ENCODE assay signal across 21 cellular contexts in genomic region chr2:241350878-241351639, GRCh38. TPM values are rescaled to one million over a fixed set of nuclear protein-coding genes. Genes with fewer than 3 reads are reported as not detected.
A peak's percentile ranks its signal among the peaks of the same experiment; 100 is the strongest.
DNase-seq lines count a peak whose midpoint lies in the region; ATAC-seq, FAIRE-seq and TF ChIP-seq lines count a peak whose summit lies in the region.
"Had no signal": no experiment of that assay in that cellular context is flagged by ENCODE, and none has a peak within 500 bp of the region (broad histone marks: within the 10 kb centered on the region; RNA-seq: fewer than 3 reads in every experiment).

No MANE protein-coding gene starts in this region.

- no peaks in the 10 kb centered on the region for H3K79me2 ChIP-seq in K562 (ENCODE audit: control insufficient read depth, insufficient read depth, low read length)

- 87% methylated on average over 9 of the region's 9 CpGs for WGBS in K562 (ENCODE audit: insufficient coverage, low coverage, missing lambda C conversion rate)
- WGBS in right lobe of liver (ENCODE audit: insufficient coverage, low coverage, low lambda C conversion rate, missing lambda C conversion rate), result 41% methylated on average over 7 of the region's 9 CpGs
- WGBS in stomach, 5 donors, result 38 to 64% (median 51%) methylated on average over 9 of the region's 9 CpGs

- H3K4me3 ChIP-seq in K562, result no peak overlapping the region
- H3K4me3 ChIP-seq in right lobe of liver, result peak overlapping the region in 1 of 3 donors; percentile 11
- H3K4me3 ChIP-seq in stomach, result no peak overlapping the region
- H3K4me3 ChIP-seq: breast epithelium had no signal

- no TSS peak for BruUV-seq in K562 (replicated peaks; lab: Mats Ljungman, UMichigan)

- H3K9me3 ChIP-seq in K562 (replicated peaks; ENCODE audit: control insufficient read depth, insufficient read depth, low read depth, low read length), result no peaks in the 10 kb centered on the region
- no peaks in the 10 kb centered on the region for H3K9me3 ChIP-seq in right lobe of liver
- no peaks in the 10 kb centered on the region for H3K9me3 ChIP-seq in stomach
- H3K9me3 ChIP-seq: breast epithelium had no signal

- TF ChIP-seq POLR2A in K562 (conservative IDR thresholded peaks at IDR 0.05) (0 out of 2 replicates have a peak, but pooled peaks have one; percentile 24), right lobe of liver (IDR thresholded peaks at IDR 0.05) (no peak), stomach (IDR thresholded peaks at IDR 0.05) (no peak)

- no peak overlapping the region for H3K4me3 Mint-ChIP-seq in activated CD8-positive, alpha-beta memory T cell treated with anti-CD3 and anti-CD28 coated beads, Interleukin-2, amount 10 ng/mL, durations not matched to agents 7 days and 5 days
- H3K4me3 Mint-ChIP-seq: T-helper 2 cell treated with Interferon-gamma antibody and Interleukin-4, amounts not matched to agents 5 μg/mL and 100 μg/mL, for 36 hours had no signal

- H2AFZ ChIP-seq in K562 (ENCODE audit: low read depth, low read length), result no peak overlapping the region

- in situ Hi-C loops in K562 (cut with MboI), result no loop called here

- H3K9me1 ChIP-seq in K562 (ENCODE audit: control insufficient read depth, insufficient read depth, low read length), result no peaks in the 10 kb centered on the region

- CTCF ChIA-PET in activated CD8-positive, alpha-beta memory T cell treated with anti-CD3 and anti-CD28 coated beads, Interleukin-2, amount 10 ng/mL, durations not matched to agents 7 days and 5 days (lab: Charles Lee), result no interaction called here
- CTCF ChIA-PET in K562 (lab: Yijun Ruan, JAX; ENCODE audit: low intra/inter-chr PET ratio), result no interaction called here

- TF ChIP-seq RAD21 in K562 (CRISPR knock-in tag; conservative IDR thresholded peaks at IDR 0.05 in 1 of 2, IDR thresholded peaks at IDR 0.05 in 1 of 2), result no peak

- peak overlapping the region; percentile 19 for H3K27ac Mint-ChIP-seq in activated CD8-positive, alpha-beta memory T cell treated with anti-CD3 and anti-CD28 coated beads, Interleukin-2, amount 10 ng/mL, durations not matched to agents 7 days and 5 days
- H3K27ac Mint-ChIP-seq: T-helper 2 cell treated with Interferon-gamma antibody and Interleukin-4, amounts not matched to agents 5 μg/mL and 100 μg/mL, for 36 hours had no signal

- H3K36me3 ChIP-seq in K562 (ENCODE audit: control insufficient read depth, insufficient read depth, low read length), result peaks cover 80% of the 10 kb centered on the region; the same call in 2 of the 3 replicates
- H3K36me3 ChIP-seq in right lobe of liver, result peaks cover 23 to 72% (median 38%) of the 10 kb centered on the region in 4 donors
- H3K36me3 ChIP-seq in stomach, result peaks cover 74 to 87% (median 82%) of the 10 kb centered on the region in 4 donors
- H3K36me3 ChIP-seq: breast epithelium had no signal

- no peaks in the 10 kb centered on the region for H3K27me3 Mint-ChIP-seq in activated CD8-positive, alpha-beta memory T cell treated with anti-CD3 and anti-CD28 coated beads, Interleukin-2, amount 10 ng/mL, durations not matched to agents 7 days and 5 days
- H3K27me3 Mint-ChIP-seq: CD4-positive, alpha-beta memory T cell had no signal

- H3K4me1 ChIP-seq in K562 (replicated peaks in 1 of 2; ENCODE audit: control insufficient read depth in 2 of 2, insufficient read depth in 2 of 2, low read length in 2 of 2) (peaks cover 5 to 11% of the 10 kb centered on the region in 2 experiments; a peak in 4 of 5 replicates), right lobe of liver (peaks cover 0 to 39% (median 21%) of the 10 kb centered on the region in 4 donors), stomach (peaks cover 23 to 36% (median 29%) of the 10 kb centered on the region in 4 donors)
- H3K4me1 ChIP-seq: breast epithelium had no signal

- no peak overlapping the region for H3K9ac ChIP-seq in K562 (ENCODE audit: insufficient read depth in 1 of 2, low read depth in 2 of 2, low read length in 2 of 2)

- H3K27ac ChIP-seq in K562 (ENCODE audit: extremely low read depth, low read depth, low read length), result no peak overlapping the region
- H3K27ac ChIP-seq in right lobe of liver, result peak overlapping the region in 2 of 3 donors; percentile 37 to 86
- H3K27ac ChIP-seq in stomach, result peak overlapping the region; percentile 49 to 70 (median 60)
- H3K27ac ChIP-seq: breast epithelium had no signal

- no peak overlapping the region for H3K4me2 ChIP-seq in K562 (ENCODE audit: insufficient read depth, low read length)

- FAIRE-seq in K562 (lab: Jason Lieb, UNC), result no peak
- FAIRE-seq: A204.1, H1 had no signal

- TF ChIP-seq CTCF in K562 (IDR thresholded peaks at IDR 0.05 in 2 of 3, conservative IDR thresholded peaks at IDR 0.05 in 1 of 3; ENCODE audit: insufficient read depth in 2 of 3, low read depth in 1 of 3, low read length in 3 of 3) (no peak), right lobe of liver (IDR thresholded peaks at IDR 0.05) (no peak), stomach (IDR thresholded peaks at IDR 0.05) (no peak)

- peaks cover 8% of the 10 kb centered on the region for H3K4me1 Mint-ChIP-seq in activated CD8-positive, alpha-beta memory T cell treated with anti-CD3 and anti-CD28 coated beads, Interleukin-2, amount 10 ng/mL, durations not matched to agents 7 days and 5 days

- POLR2A ChIA-PET in K562 (lab: Yijun Ruan, JAX), result interaction anchor here (1.0 kb wide), 1 partner anchor 37 kb away, joined by 3 read pairs; no protein-coding TSS in a partner anchor

- H4K20me1 ChIP-seq in K562 (replicated peaks; ENCODE audit: control insufficient read depth, insufficient read depth, low read length), result no peaks in the 10 kb centered on the region; the same call in 1 of the 2 replicates

- peaks cover 52% of the 10 kb centered on the region for H3K36me3 Mint-ChIP-seq in activated CD8-positive, alpha-beta memory T cell treated with anti-CD3 and anti-CD28 coated beads, Interleukin-2, amount 10 ng/mL, durations not matched to agents 7 days and 5 days

- ATAC-seq in activated CD8-positive, alpha-beta memory T cell treated with anti-CD3 and anti-CD28 coated beads, Interleukin-2, amount 10 ng/mL, durations not matched to agents 7 days and 5 days, result no peak
- ATAC-seq in K562 (no peak), right lobe of liver (peak; percentile 41 to 68 (median 50))

- intact Hi-C loops in K562 (cut with micrococcal nuclease) (no loop called here), right lobe of liver (cut with DNase I) (no loop called here), stomach (cut with DNase I; ENCODE audit: low total_unique reads) (no loop called here)

- no peak for TF ChIP-seq EP300 in K562 (IDR thresholded peaks at IDR 0.05; ENCODE audit: low read length)
- TF ChIP-seq EP300 in stomach (IDR thresholded peaks at IDR 0.05), result no peak

- no peaks in the 10 kb centered on the region for H3K27me3 ChIP-seq in K562 (ENCODE audit: control insufficient read depth in 2 of 2, insufficient read depth in 2 of 2, low read length in 2 of 2)
- H3K27me3 ChIP-seq in right lobe of liver, result no peaks in the 10 kb centered on the region
- no peaks in the 10 kb centered on the region for H3K27me3 ChIP-seq in stomach
- H3K27me3 ChIP-seq: breast epithelium had no signal

- no peak for DNase-seq in activated CD8-positive, alpha-beta memory T cell treated with anti-CD3 and anti-CD28 coated beads, Interleukin-2, amount 10 ng/mL, durations not matched to agents 7 days and 5 days
- DNase-seq in activated CD8-positive, alpha-beta memory T cell treated with anti-CD3 and anti-CD28 coated beads for 24 hours, result no peak
- no peak for DNase-seq in K562 (ENCODE audit: extremely low read depth in 1 of 4, low spot score in 3 of 4)
- no peak for DNase-seq in right lobe of liver
- DNase-seq in stomach, result no peak
- DNase-seq in LoVo (ENCODE audit: low spot score), result no peak
- DNase-seq in NCI-H2107 treated with DMSO at 0.1 percent for 48 hours (lab: John Stamatoyannopoulos, UW; ENCODE audit: unreplicated experiment), result no peak
- DNase-seq in UCSD-AML1 (lab: John Stamatoyannopoulos, UW; ENCODE audit: unreplicated experiment), result no peak
- DNase-seq: activated CD4-positive, alpha-beta T cell treated with anti-CD3 and anti-CD28 coated beads, Interleukin-2, amount 50 U/mL, for 1 hour; activated effector memory CD4-positive, alpha-beta T cell treated with anti-CD3 and anti-CD28 coated beads, Interleukin-2, amount 50 U/mL, for 16 hours; CD4-positive, alpha-beta memory T cell; effector memory CD4-positive, alpha-beta T cell; KG1; mesendoderm; NCI-H1417; NCI-H2227 treated with DMSO at 0.1 percent for 48 hours; SHP77 had no signal

- H3K9me3 Mint-ChIP-seq in activated CD8-positive, alpha-beta memory T cell treated with anti-CD3 and anti-CD28 coated beads, Interleukin-2, amount 10 ng/mL, durations not matched to agents 7 days and 5 days (ENCODE audit: low read depth), result no peaks in the 10 kb centered on the region
- H3K9me3 Mint-ChIP-seq: T-helper 2 cell treated with Interferon-gamma antibody and Interleukin-4, amounts not matched to agents 5 μg/mL and 100 μg/mL, for 36 hours had no signal

RNA-seq across cellular contexts. Expression of gene FARP2, which starts 5.0 kb away (rescaled TPM):
- total RNA-seq in activated CD8-positive, alpha-beta memory T cell treated with anti-CD3 and anti-CD28 coated beads, Interleukin-2, amount 10 ng/mL, durations not matched to agents 7 days and 5 days, result 10 to 100 TPM; 24.0 to 25.4 TPM
- 47.3 and 56.4 TPM in 2 replicates for total RNA-seq in K562 (2011; cell fraction: chromatin; rRNA removed; ENCODE audit: low replicate concordance)
- total RNA-seq in K562 (2011; cell fraction: nucleolus; rRNA removed), result 21.8 and 22.8 TPM in 2 replicates
- total RNA-seq in K562 (2011; cell fraction: nucleoplasm; rRNA removed), result 34.2 and 47.6 TPM in 2 replicates
- total RNA-seq in K562 (2014; rRNA removed) (16.0 and 17.1 TPM in 2 replicates), K562 (2014; rRNA removed; fragmentation: Illumina TruSeq; extraction: Trizol) (25.3 and 25.5 TPM in 2 replicates), K562 (2015; rRNA removed; fragmentation: Illumina TruSeq; extraction: Trizol) (20.1 and 21.1 TPM in 2 replicates), K562 (2021) (32.5 and 38.1 TPM in 2 replicates), right lobe of liver (10 to 100 TPM; 13.3 to 41.3 (median 28.7) TPM), stomach (100 to 1,000 TPM in 3 of 5 donors, 10 to 100 TPM in 2; 54.2 to 260 (median 108) TPM)
- polyA plus RNA-seq in K562 (2011; rRNA removed) (22.8 and 35.0 TPM in 2 replicates), K562 (2014; fragmentation: Illumina TruSeq; extraction: Trizol) (23.5 and 23.6 TPM in 2 replicates), K562 (2014; fragmentation: Nextera tagmentation; extraction: Ambion mirVana) (1 to 10 TPM; 4.1 to 5.9 TPM), K562 (2014; rRNA removed) (17.5 and 22.4 TPM in 2 replicates), stomach (10 to 100 TPM; 15.8 to 35.6 (median 20.0) TPM)
- 17.8 and 20.1 TPM in 2 replicates for polyA plus RNA-seq in K562 (2011; cell fraction: cytosol; rRNA removed)
- 25.5 and 34.7 TPM in 2 replicates for polyA plus RNA-seq in K562 (2011; cell fraction: nucleus; rRNA removed)
- polyA plus RNA-seq in K562 (2012), result 12.2 and 14.5 TPM in 2 replicates
- polyA minus RNA-seq in K562 (2011; rRNA and poly(A)+ RNA removed), result 28.9 and 51.2 TPM in 2 replicates
- 19.7 and 27.7 TPM in 2 replicates for polyA minus RNA-seq in K562 (2011; cell fraction: cytosol; rRNA and poly(A)+ RNA removed)
- polyA minus RNA-seq in K562 (2011; cell fraction: nucleus; rRNA and poly(A)+ RNA removed), result 10.6 and 16.6 TPM in 2 replicates

RNA-seq across cellular contexts. Expression of gene SEPTIN2, which starts 35.3 kb away (rescaled TPM):
- 100 to 1,000 TPM; 242 to 290 TPM for total RNA-seq in activated CD8-positive, alpha-beta memory T cell treated with anti-CD3 and anti-CD28 coated beads, Interleukin-2, amount 10 ng/mL, durations not matched to agents 7 days and 5 days
- total RNA-seq in K562 (2011; cell fraction: chromatin; rRNA removed; ENCODE audit: low replicate concordance), result 162 and 401 TPM in 2 replicates
- total RNA-seq in K562 (2011; cell fraction: nucleolus; rRNA removed), result 89.9 and 107 TPM in 2 replicates
- 233 and 405 TPM in 2 replicates for total RNA-seq in K562 (2011; cell fraction: nucleoplasm; rRNA removed)
- total RNA-seq in K562 (2014; rRNA removed) (132 and 145 TPM in 2 replicates), K562 (2014; rRNA removed; fragmentation: Illumina TruSeq; extraction: Trizol) (169 and 197 TPM in 2 replicates), K562 (2015; rRNA removed; fragmentation: Illumina TruSeq; extraction: Trizol) (149 and 166 TPM in 2 replicates), K562 (2021) (144 and 162 TPM in 2 replicates), right lobe of liver (10 to 100 TPM; 66.6 to 97.9 (median 86.2) TPM), stomach (100 to 1,000 TPM in 4 of 5 donors, 10 to 100 TPM in 1; 88.7 to 603 (median 272) TPM)
- polyA plus RNA-seq in K562 (2011; rRNA removed) (271 and 367 TPM in 2 replicates), K562 (2014; fragmentation: Illumina TruSeq; extraction: Trizol) (232 and 235 TPM in 2 replicates), K562 (2014; fragmentation: Nextera tagmentation; extraction: Ambion mirVana) (100 to 1,000 TPM; 121 to 201 TPM), K562 (2014; rRNA removed) (164 and 179 TPM in 2 replicates), stomach (100 to 1,000 TPM; 104 to 169 (median 164) TPM)
- polyA plus RNA-seq in K562 (2011; cell fraction: cytosol; rRNA removed), result 90.2 and 172 TPM in 2 replicates
- polyA plus RNA-seq in K562 (2011; cell fraction: nucleus; rRNA removed), result 157 and 224 TPM in 2 replicates
- 139 and 187 TPM in 2 replicates for polyA plus RNA-seq in K562 (2012)
- polyA minus RNA-seq in K562 (2011; rRNA and poly(A)+ RNA removed), result 260 and 291 TPM in 2 replicates
- polyA minus RNA-seq in K562 (2011; cell fraction: cytosol; rRNA and poly(A)+ RNA removed), result 84.3 and 90.8 TPM in 2 replicates
- 82.0 and 123 TPM in 2 replicates for polyA minus RNA-seq in K562 (2011; cell fraction: nucleus; rRNA and poly(A)+ RNA removed)

RNA-seq across cellular contexts. Expression of gene HDLBP, which starts 35.6 kb away (rescaled TPM):
- 100 to 1,000 TPM; 176 to 232 TPM for total RNA-seq in activated CD8-positive, alpha-beta memory T cell treated with anti-CD3 and anti-CD28 coated beads, Interleukin-2, amount 10 ng/mL, durations not matched to agents 7 days and 5 days
- total RNA-seq in K562 (2011; cell fraction: chromatin; rRNA removed; ENCODE audit: low replicate concordance), result 614 and 791 TPM in 2 replicates
- total RNA-seq in K562 (2011; cell fraction: nucleolus; rRNA removed), result 306 TPM in 2 replicates
- 325 and 335 TPM in 2 replicates for total RNA-seq in K562 (2011; cell fraction: nucleoplasm; rRNA removed)
- total RNA-seq in K562 (2014; rRNA removed) (254 and 333 TPM in 2 replicates), K562 (2014; rRNA removed; fragmentation: Illumina TruSeq; extraction: Trizol) (123 and 130 TPM in 2 replicates), K562 (2015; rRNA removed; fragmentation: Illumina TruSeq; extraction: Trizol) (163 and 180 TPM in 2 replicates), K562 (2021) (221 and 223 TPM in 2 replicates), right lobe of liver (100 to 1,000 TPM; 341 to 557 (median 479) TPM), stomach (100 to 1,000 TPM; 350 to 752 (median 530) TPM)
- polyA plus RNA-seq in K562 (2011; rRNA removed) (106 and 166 TPM in 2 replicates), K562 (2014; fragmentation: Illumina TruSeq; extraction: Trizol) (240 and 378 TPM in 2 replicates), K562 (2014; fragmentation: Nextera tagmentation; extraction: Ambion mirVana) (10 to 100 TPM; 24.4 to 68.4 TPM), K562 (2014; rRNA removed) (111 and 146 TPM in 2 replicates), stomach (100 to 1,000 TPM; 171 to 207 (median 173) TPM)
- 115 and 144 TPM in 2 replicates for polyA plus RNA-seq in K562 (2011; cell fraction: cytosol; rRNA removed)
- 272 and 310 TPM in 2 replicates for polyA plus RNA-seq in K562 (2011; cell fraction: nucleus; rRNA removed)
- 126 and 183 TPM in 2 replicates for polyA plus RNA-seq in K562 (2012)
- 213 and 275 TPM in 2 replicates for polyA minus RNA-seq in K562 (2011; rRNA and poly(A)+ RNA removed)
- polyA minus RNA-seq in K562 (2011; cell fraction: cytosol; rRNA and poly(A)+ RNA removed), result 161 and 189 TPM in 2 replicates
- 111 and 215 TPM in 2 replicates for polyA minus RNA-seq in K562 (2011; cell fraction: nucleus; rRNA and poly(A)+ RNA removed)

Comparison
In these comparisons a context has a peak if more than half of its experiments do, and no peak if none do; other contexts are left out.
1. ATAC-seq: peak in right lobe of liver (4 of 4); none in activated CD8-positive, alpha-beta memory T cell treated with anti-CD3 and anti-CD28 coated beads, Interleukin-2, amount 10 ng/mL, durations not matched to agents 7 days and 5 days (single experiment) and K562 (single experiment).